Comparison of ENCODE assay signal across 21 cellular contexts in genomic region chr14:105324871-105325270, GRCh38.
"Had no signal": no experiment of that assay in that cellular context is flagged by ENCODE, and none has a peak within 500 bp of the region (broad histone marks: within the 10 kb centered on the region; RNA-seq: fewer than 3 reads in every experiment).

No MANE protein-coding gene starts in this region.

- DNase-seq: activated CD4-positive, alpha-beta T cell treated with anti-CD3 and anti-CD28 coated beads, Interleukin-2, amount 10 ng/mL, durations not matched to agents 24 days and 14 days; activated CD8-positive, alpha-beta T cell treated with anti-CD3 and anti-CD28 coated beads for 36 hours; activated naive CD4-positive, alpha-beta T cell; activated T-cell treated with anti-CD3 and anti-CD28 coated beads, Interleukin-2, amount 50 U/mL, for 1 hour; cortex of kidney; effector memory CD4-positive, alpha-beta T cell; esophagus squamous epithelium; naive B cell; ovary; stimulated activated CD8-positive, alpha-beta memory T cell treated with anti-CD3 and anti-CD28 coated beads, Interleukin-4, amount 100 ng/mL, for 48 hours; stimulated activated naive CD4-positive, alpha-beta T cell; T-cell; T-helper 9 cell had no signal

- H3K9me3 Mint-ChIP-seq: activated CD4-positive, alpha-beta T cell treated with anti-CD3 and anti-CD28 coated beads, Interleukin-2, amount 10 ng/mL, durations not matched to agents 24 days and 14 days; activated CD8-positive, alpha-beta T cell treated with anti-CD3 and anti-CD28 coated beads for 36 hours; activated T-helper 17 cell treated with anti-CD3 and anti-CD28 coated beads, Interleukin-2, amount 50 U/mL, for 72 hours; central memory CD8-positive, alpha-beta T cell; memory B cell; naive B cell; neural progenitor cell; T-cell had no signal

- H3K27ac ChIP-seq: esophagus squamous epithelium, left lung, neural progenitor cell, ovary, tibial artery had no signal

- H3K9ac ChIP-seq: neural progenitor cell had no signal

- H3K27ac Mint-ChIP-seq: activated CD4-positive, alpha-beta T cell treated with anti-CD3 and anti-CD28 coated beads, Interleukin-2, amount 10 ng/mL, durations not matched to agents 24 days and 14 days; activated CD8-positive, alpha-beta T cell treated with anti-CD3 and anti-CD28 coated beads for 36 hours; activated T-helper 17 cell treated with anti-CD3 and anti-CD28 coated beads, Interleukin-2, amount 50 U/mL, for 72 hours; memory B cell; neural progenitor cell; T-cell had no signal

- ATAC-seq: activated CD8-positive, alpha-beta T cell treated with anti-CD3 and anti-CD28 coated beads for 36 hours; activated T-helper 17 cell treated with anti-CD3 and anti-CD28 coated beads, Interleukin-2, amount 50 U/mL, for 72 hours; left lung; T-cell had no signal

- H3K27me3 ChIP-seq: esophagus squamous epithelium, left lung, neural progenitor cell, ovary, tibial artery had no signal

- H2AFZ ChIP-seq: neural progenitor cell had no signal

- FAIRE-seq: keratinocyte had no signal

- H3K36me3 Mint-ChIP-seq: naive B cell had no signal

- H3K36me3 ChIP-seq: neural progenitor cell, ovary, tibial artery had no signal

- H3K9me3 ChIP-seq: esophagus squamous epithelium, left lung, ovary, tibial artery had no signal

- H3K27me3 Mint-ChIP-seq: activated CD4-positive, alpha-beta T cell treated with anti-CD3 and anti-CD28 coated beads, Interleukin-2, amount 10 ng/mL, durations not matched to agents 24 days and 14 days; activated CD8-positive, alpha-beta T cell treated with anti-CD3 and anti-CD28 coated beads for 36 hours; activated T-helper 17 cell treated with anti-CD3 and anti-CD28 coated beads, Interleukin-2, amount 50 U/mL, for 72 hours; central memory CD8-positive, alpha-beta T cell; memory B cell; naive B cell; T-cell had no signal

- H3K4me3 Mint-ChIP-seq: activated CD4-positive, alpha-beta T cell treated with anti-CD3 and anti-CD28 coated beads, Interleukin-2, amount 10 ng/mL, durations not matched to agents 24 days and 14 days; activated CD8-positive, alpha-beta T cell treated with anti-CD3 and anti-CD28 coated beads for 36 hours; activated T-helper 17 cell treated with anti-CD3 and anti-CD28 coated beads, Interleukin-2, amount 50 U/mL, for 72 hours; brain; central memory CD8-positive, alpha-beta T cell; memory B cell; naive B cell; neural progenitor cell; T-cell had no signal

- H3K4me3 ChIP-seq: esophagus squamous epithelium, left lung, neural progenitor cell, ovary, tibial artery had no signal
